1 cellular context compared by ENCODE assay signal in genomic region chr5:41334221-41334620, GRCh38.
TF ChIP-seq lines count a peak whose summit lies in the region.

No MANE protein-coding gene starts in this region.

TF ChIP-seq in SK-N-SH, 30 proteins besides CTCF, POLR2A, EP300 and RAD21 (continued from another document):
- no peak for TF ChIP-seq ZBTB33 (IDR thresholded peaks at IDR 0.05; ENCODE audit: borderline replicate concordance, low read depth)
- TF ChIP-seq TCF12 (IDR thresholded peaks at IDR 0.05): no peak
- no peak for TF ChIP-seq MXI1 (IDR thresholded peaks at IDR 0.05; ENCODE audit: low read depth, low read length)
- no peak for TF ChIP-seq USF1 (IDR thresholded peaks at IDR 0.05; ENCODE audit: borderline replicate concordance, low read depth)
- TF ChIP-seq GABPA (IDR thresholded peaks at IDR 0.05; ENCODE audit: low read depth): no peak
- TF ChIP-seq RXRA (IDR thresholded peaks at IDR 0.05; ENCODE audit: borderline replicate concordance, low read depth): no peak
- TF ChIP-seq RFX5 (IDR thresholded peaks at IDR 0.05; ENCODE audit: low read length): no peak
- TF ChIP-seq SIN3A (IDR thresholded peaks at IDR 0.05; ENCODE audit: borderline replicate concordance, low read depth, low read length): no peak
- no peak for TF ChIP-seq FOXM1 (IDR thresholded peaks at IDR 0.05; ENCODE audit: low read depth)
